9 cellular contexts compared by ENCODE assay signal in the genomic region with DNA sequence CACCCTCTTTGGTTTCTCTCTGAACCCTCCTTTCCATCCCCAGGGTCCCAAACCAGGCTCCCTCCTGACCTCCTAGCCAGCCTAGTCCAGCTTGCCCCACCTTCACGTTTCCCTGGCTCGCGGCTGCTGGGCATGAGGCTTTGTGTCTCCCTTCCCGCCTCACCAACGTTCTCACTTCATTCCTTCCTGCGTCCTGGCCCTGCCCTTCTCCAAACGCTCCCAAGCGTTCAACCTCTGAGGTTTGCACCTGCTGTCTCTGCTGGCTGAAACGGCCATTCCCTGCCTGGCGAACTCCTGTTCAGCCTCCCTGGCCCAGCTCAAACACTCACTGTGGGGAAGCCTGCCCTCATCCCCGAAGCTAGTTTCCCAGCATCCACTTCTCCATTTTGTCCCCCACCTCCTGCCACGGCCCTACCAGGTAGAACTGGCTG. TPM values are rescaled to one million over a fixed set of nuclear protein-coding genes. Genes with fewer than 3 reads are reported as not detected.
A peak's percentile ranks its signal among the peaks of the same experiment; 100 is the strongest.
DNase-seq lines count a peak whose midpoint lies in the region; ATAC-seq and TF ChIP-seq lines count a peak whose summit lies in the region.
"Had no signal": no experiment of that assay in that cellular context is flagged by ENCODE, and none has a peak within 500 bp of the region (broad histone marks: within the 10 kb centered on the region; RNA-seq: fewer than 3 reads in every experiment).

No MANE protein-coding gene starts in this region.

- peak overlapping the region; percentile 100 for H3K27ac Mint-ChIP-seq in glutamatergic neuron (ENCODE audit: unreplicated experiment)

- H3F3A ChIP-seq in SK-N-SH (replicated peaks; ENCODE audit: insufficient read depth): peaks cover 21% of the 10 kb centered on the region

- peaks cover 29% of the 10 kb centered on the region for H3K9me3 Mint-ChIP-seq in glutamatergic neuron (ENCODE audit: unreplicated experiment)

- no peaks in the 10 kb centered on the region for H3K27me3 ChIP-seq in SK-N-SH (ENCODE audit: insufficient read depth)
- no peaks in the 10 kb centered on the region for H3K27me3 ChIP-seq in RWPE2 (ENCODE audit: insufficient read depth, poor library complexity, severe bottlenecking)
- H3K27me3 ChIP-seq in effector memory CD4-positive, alpha-beta T cell (replicated peaks; ENCODE audit: control insufficient read depth, insufficient read depth, low read length, poor library complexity, severe bottlenecking): peaks cover 33% of the 10 kb centered on the region

- CTCF ChIA-PET in SK-N-SH (lab: Yijun Ruan, JAX): interaction anchor here (0.7 to 4.0 kb wide), 18 partner anchors 8 to 544 kb away, joined by 3 to 38 read pairs (median 6); a partner anchor contains a TSS

- H3K4me3 Mint-ChIP-seq in glutamatergic neuron (ENCODE audit: unreplicated experiment): peak overlapping the region; percentile 100

- DNase-seq in SK-N-SH (no peak), RWPE2 (ENCODE audit: low spot score) (peak; percentile 42), glutamatergic neuron (peak; percentile 37), skeletal muscle cell (ENCODE audit: low read depth) (no peak), T1000 (lab: John Stamatoyannopoulos, UW) (no peak)
- no peak for DNase-seq in effector memory CD4-positive, alpha-beta T cell
- DNase-seq: SW 1271 had no signal

- H3K9ac ChIP-seq in SK-N-SH: no peak overlapping the region

- H3K36me3 ChIP-seq in SK-N-SH (replicated peaks in 1 of 2; ENCODE audit: control insufficient read depth in 1 of 2, insufficient read depth in 2 of 2, low read length in 1 of 2) (peaks cover 0 to 14% of the 10 kb centered on the region in 2 experiments), RWPE2 (ENCODE audit: low read depth) (peaks cover 11% of the 10 kb centered on the region)
- H3K36me3 ChIP-seq in effector memory CD4-positive, alpha-beta T cell (ENCODE audit: control insufficient read depth, insufficient read depth, low read length): peaks cover 22% of the 10 kb centered on the region

- no peak for TF ChIP-seq RAD21 in SK-N-SH (IDR thresholded peaks at IDR 0.05; ENCODE audit: low read length)

- H4K20me1 ChIP-seq in SK-N-SH (ENCODE audit: insufficient read depth): peaks cover 17% of the 10 kb centered on the region

- 83% methylated on average over 12 of the region's 12 CpGs for WGBS in SK-N-SH (ENCODE audit: low lambda C conversion rate)

- no peaks in the 10 kb centered on the region for H3K9me3 ChIP-seq in SK-N-SH
- no peaks in the 10 kb centered on the region for H3K9me3 ChIP-seq in RWPE2 (ENCODE audit: severe bottlenecking)
- H3K9me3 ChIP-seq in effector memory CD4-positive, alpha-beta T cell (ENCODE audit: control insufficient read depth, low read length): no peaks in the 10 kb centered on the region

- ATAC-seq in SK-N-SH treated with all-trans-retinoic acid at 6 μM for 48 hours (no peak), RWPE2 (ENCODE audit: low read depth) (no peak), GM19467 (IDR thresholded peaks at IDR 0.05; ENCODE audit: unreplicated experiment) (no peak)

- peaks cover under 1% of the 10 kb centered on the region for H3K36me3 Mint-ChIP-seq in glutamatergic neuron (ENCODE audit: unreplicated experiment)

- H3K4me3 ChIP-seq in SK-N-SH (ENCODE audit: low read depth in 2 of 2, low read length in 1 of 2): no peak overlapping the region
- H3K4me3 ChIP-seq in RWPE2 (ENCODE audit: severe bottlenecking): no peak overlapping the region
- peak overlapping the region; percentile 58 for H3K4me3 ChIP-seq in skeletal muscle cell (ENCODE audit: low read depth, low read length)
- no peak overlapping the region for H3K4me3 ChIP-seq in effector memory CD4-positive, alpha-beta T cell (ENCODE audit: insufficient read depth, low read depth, low read length, poor library complexity, severe bottlenecking)

- H3K9me2 ChIP-seq in SK-N-SH: no peaks in the 10 kb centered on the region

- H2AFZ ChIP-seq in SK-N-SH (ENCODE audit: low read depth): no peak overlapping the region

- H3K4me1 ChIP-seq in SK-N-SH (ENCODE audit: control insufficient read depth in 1 of 2, insufficient read depth in 2 of 2, low read depth in 1 of 2, low read length in 1 of 2) (peaks cover 5 to 18% of the 10 kb centered on the region in 2 experiments; a peak in 1 of 4 replicates), RWPE2 (ENCODE audit: insufficient read depth, poor library complexity, severe bottlenecking) (no peaks in the 10 kb centered on the region)
- peaks cover 19% of the 10 kb centered on the region for H3K4me1 ChIP-seq in effector memory CD4-positive, alpha-beta T cell (ENCODE audit: control insufficient read depth, insufficient read depth, low read length, poor library complexity, severe bottlenecking)

- H3K27ac ChIP-seq in SK-N-SH (ENCODE audit: low read depth in 2 of 2, low read length in 1 of 2) (no peak overlapping the region; a peak in 1 of 4 replicates), RWPE2 (ENCODE audit: poor library complexity, severe bottlenecking) (no peak overlapping the region)
- H3K27ac ChIP-seq in effector memory CD4-positive, alpha-beta T cell (ENCODE audit: insufficient read depth, low read length, poor library complexity, severe bottlenecking): no peak overlapping the region

- TF ChIP-seq EP300 in SK-N-SH (IDR thresholded peaks at IDR 0.05; ENCODE audit: borderline replicate concordance in 1 of 2, low read depth in 1 of 2, low read length in 1 of 2): no peak

- no peaks in the 10 kb centered on the region for H3K79me2 ChIP-seq in SK-N-SH (ENCODE audit: insufficient read depth)

- POLR2A ChIA-PET in SK-N-SH (lab: Yijun Ruan, JAX): no interaction called here

- TF ChIP-seq CTCF in SK-N-SH (IDR thresholded peaks at IDR 0.05) (no peak), RWPE2 (IDR thresholded peaks at IDR 0.05; ENCODE audit: poor library complexity, severe bottlenecking) (no peak), glutamatergic neuron (IDR thresholded peaks at IDR 0.05; ENCODE audit: partially characterized antibody, unreplicated experiment) (no peak)

- H3K4me2 ChIP-seq in SK-N-SH: no peak overlapping the region

- peaks cover 24% of the 10 kb centered on the region for H3K4me1 Mint-ChIP-seq in glutamatergic neuron (ENCODE audit: low read depth, unreplicated experiment)

- H3K27me3 Mint-ChIP-seq in glutamatergic neuron (ENCODE audit: unreplicated experiment): peaks cover 36% of the 10 kb centered on the region

TF ChIP-seq in SK-N-SH treated with all-trans-retinoic acid at 6 μM for 48 hours, 23 proteins besides CTCF, POLR2A, EP300 and RAD21:
- TF ChIP-seq RARB (CRISPR knock-in tag; IDR thresholded peaks at IDR 0.05) (no peak), ZFP3 (CRISPR knock-in tag; IDR thresholded peaks at IDR 0.05) (peak; percentile 77), ZNF565 (CRISPR knock-in tag; conservative IDR thresholded peaks at IDR 0.05; ENCODE audit: low read depth) (no peak), ZC3H10 (CRISPR knock-in tag; IDR thresholded peaks at IDR 0.05) (no peak), ZFP30 (CRISPR knock-in tag; IDR thresholded peaks at IDR 0.05) (no peak)

TF ChIP-seq in SK-N-SH, 30 proteins besides CTCF, POLR2A, EP300 and RAD21:
- no peak for TF ChIP-seq GABPA (IDR thresholded peaks at IDR 0.05; ENCODE audit: low read depth)
- TF ChIP-seq, protein P1, sequence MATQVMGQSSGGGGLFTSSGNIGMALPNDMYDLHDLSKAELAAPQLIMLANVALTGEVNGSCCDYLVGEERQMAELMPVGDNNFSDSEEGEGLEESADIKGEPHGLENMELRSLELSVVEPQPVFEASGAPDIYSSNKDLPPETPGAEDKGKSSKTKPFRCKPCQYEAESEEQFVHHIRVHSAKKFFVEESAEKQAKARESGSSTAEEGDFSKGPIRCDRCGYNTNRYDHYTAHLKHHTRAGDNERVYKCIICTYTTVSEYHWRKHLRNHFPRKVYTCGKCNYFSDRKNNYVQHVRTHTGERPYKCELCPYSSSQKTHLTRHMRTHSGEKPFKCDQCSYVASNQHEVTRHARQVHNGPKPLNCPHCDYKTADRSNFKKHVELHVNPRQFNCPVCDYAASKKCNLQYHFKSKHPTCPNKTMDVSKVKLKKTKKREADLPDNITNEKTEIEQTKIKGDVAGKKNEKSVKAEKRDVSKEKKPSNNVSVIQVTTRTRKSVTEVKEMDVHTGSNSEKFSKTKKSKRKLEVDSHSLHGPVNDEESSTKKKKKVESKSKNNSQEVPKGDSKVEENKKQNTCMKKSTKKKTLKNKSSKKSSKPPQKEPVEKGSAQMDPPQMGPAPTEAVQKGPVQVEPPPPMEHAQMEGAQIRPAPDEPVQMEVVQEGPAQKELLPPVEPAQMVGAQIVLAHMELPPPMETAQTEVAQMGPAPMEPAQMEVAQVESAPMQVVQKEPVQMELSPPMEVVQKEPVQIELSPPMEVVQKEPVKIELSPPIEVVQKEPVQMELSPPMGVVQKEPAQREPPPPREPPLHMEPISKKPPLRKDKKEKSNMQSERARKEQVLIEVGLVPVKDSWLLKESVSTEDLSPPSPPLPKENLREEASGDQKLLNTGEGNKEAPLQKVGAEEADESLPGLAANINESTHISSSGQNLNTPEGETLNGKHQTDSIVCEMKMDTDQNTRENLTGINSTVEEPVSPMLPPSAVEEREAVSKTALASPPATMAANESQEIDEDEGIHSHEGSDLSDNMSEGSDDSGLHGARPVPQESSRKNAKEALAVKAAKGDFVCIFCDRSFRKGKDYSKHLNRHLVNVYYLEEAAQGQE (IDR thresholded peaks at IDR 0.05; ENCODE audit: low read depth, low read length): no peak
- no peak for TF ChIP-seq JUND (IDR thresholded peaks at IDR 0.05)
- no peak for TF ChIP-seq RCOR1 (IDR thresholded peaks at IDR 0.05; ENCODE audit: low read length)

RNA-seq across cellular contexts. Expression of a gene that starts 12.4 kb away (rescaled TPM):
- polyA plus RNA-seq in SK-N-SH (2012; rRNA removed): 9.6 and 12.9 TPM in 2 replicates
- 6.7 and 7.5 TPM in 2 replicates for polyA plus RNA-seq in SK-N-SH (2012; cell fraction: cytosol; rRNA removed)
- 32.4 and 60.9 TPM in 2 replicates for polyA plus RNA-seq in SK-N-SH (2012; cell fraction: nucleus; rRNA removed)
- 114 TPM for total RNA-seq in glutamatergic neuron (ENCODE audit: unreplicated experiment)

RNA-seq across cellular contexts. Expression of a gene that starts 25.1 kb away (rescaled TPM):
- 8.9 and 9.6 TPM in 2 replicates for polyA plus RNA-seq in SK-N-SH (2012; rRNA removed)
- 3.9 and 5.9 TPM in 2 replicates for polyA plus RNA-seq in SK-N-SH (2012; cell fraction: cytosol; rRNA removed)
- 26.8 TPM in 2 replicates for polyA plus RNA-seq in SK-N-SH (2012; cell fraction: nucleus; rRNA removed)
- 17.9 TPM for total RNA-seq in glutamatergic neuron (ENCODE audit: unreplicated experiment)

RNA-seq across cellular contexts. Expression of a gene that starts 29.4 kb away (rescaled TPM):
- 83.9 and 87.3 TPM in 2 replicates for polyA plus RNA-seq in SK-N-SH (2012; rRNA removed)
- 20.3 and 29.1 TPM in 2 replicates for polyA plus RNA-seq in SK-N-SH (2012; cell fraction: cytosol; rRNA removed)
- polyA plus RNA-seq in SK-N-SH (2012; cell fraction: nucleus; rRNA removed): 571 and 748 TPM in 2 replicates
- total RNA-seq in glutamatergic neuron (ENCODE audit: unreplicated experiment): 150 TPM

RNA-seq across cellular contexts. Expression of a gene that starts 50.0 kb away (rescaled TPM):
- 0.12 and 0.24 TPM in 2 replicates for polyA plus RNA-seq in SK-N-SH (2012; rRNA removed)
- 0.05 and 0.07 TPM in 2 replicates for polyA plus RNA-seq in SK-N-SH (2012; cell fraction: cytosol; rRNA removed)
- polyA plus RNA-seq in SK-N-SH (2012; cell fraction: nucleus; rRNA removed): 0.55 and 1.4 TPM in 2 replicates
- 0.42 TPM for total RNA-seq in glutamatergic neuron (ENCODE audit: unreplicated experiment)

Comparison
In these comparisons a context has a peak if more than half of its experiments do, and no peak if none do; other contexts are left out.
1. DNase-seq: peak in RWPE2 (single experiment) and glutamatergic neuron (single experiment); none in SK-N-SH (single experiment), skeletal muscle cell (single experiment), effector memory CD4-positive, alpha-beta T cell (0 of 3) and T1000 (single experiment).